ENCODE assay signal across 20 cellular contexts in the genomic region with DNA sequence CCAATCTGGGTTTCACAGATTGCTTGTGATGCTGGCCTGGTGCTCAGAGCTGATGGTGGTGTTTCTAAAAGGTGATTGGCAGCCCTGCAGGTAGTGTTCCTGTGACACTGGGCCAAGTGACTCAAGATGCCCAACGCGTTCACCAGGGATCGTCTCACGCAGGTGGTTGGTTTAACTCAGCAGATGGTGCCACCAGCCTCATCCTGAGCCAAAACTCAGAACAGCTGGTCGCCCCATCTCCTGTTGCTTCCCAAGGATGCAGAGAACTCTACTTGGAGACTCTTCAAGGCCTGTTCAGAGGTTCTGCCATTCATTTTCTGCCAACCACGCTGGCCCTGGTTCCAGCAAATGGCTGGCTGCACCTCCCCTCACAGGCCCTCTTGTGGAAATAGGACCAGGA.
"Had no signal": no experiment of that assay in that cellular context is flagged by ENCODE, and none has a peak within 500 bp of the region (broad histone marks: within the 10 kb centered on the region; RNA-seq: fewer than 3 reads in every experiment).

No MANE protein-coding gene starts in this region.

- H3K9me3 ChIP-seq: spleen, tibial artery, upper lobe of left lung, uterus had no signal

- H3K79me2 ChIP-seq: hepatocyte had no signal

- FAIRE-seq: kidney had no signal

- H3K27ac Mint-ChIP-seq: naive thymus-derived CD4-positive, alpha-beta T cell; nephron progenitor cell; stimulated activated memory B cell treated with anti-CD40 and anti-IgM and Interleukin-4, amounts not matched to agents 10 μg/mL and 1 μg/mL and 100 μg/mL, for 72 hours; stimulated activated naive CD8-positive, alpha-beta T cell treated with anti-CD3 and anti-CD28 coated beads, Interleukin-15, Interleukin-2, amounts not matched to agents 100 ng/mL and 50 ng/mL, for 24 hours had no signal

- H3K4me1 ChIP-seq: parathyroid adenoma, tibial artery, upper lobe of left lung, uterus had no signal

- H3K4me3 ChIP-seq: dorsolateral prefrontal cortex, hepatocyte, spleen, tibial artery, upper lobe of left lung, uterus had no signal

- DNase-seq: effector CD8-positive, alpha-beta T cell; foreskin melanocyte; head of caudate nucleus; kidney; left cardiac atrium; mesendoderm; naive thymus-derived CD4-positive, alpha-beta T cell; nephron progenitor cell; spleen; stimulated activated CD4-positive, alpha-beta T cell treated with anti-CD3 and anti-CD28 coated beads, Interleukin-15, amount 100 ng/mL, for 24 hours; stimulated activated CD4-positive, alpha-beta T cell treated with anti-CD3 and anti-CD28 coated beads, Interleukin-1b, Interleukin-23, amount 100 ng/mL, for 48 hours; stimulated activated CD4-positive, alpha-beta T cell treated with anti-CD3 and anti-CD28 coated beads, Interleukin-4, amount 100 ng/mL, for 24 hours; tibial artery; upper lobe of left lung; uterus had no signal

- H3K27me3 ChIP-seq: dorsolateral prefrontal cortex, hepatocyte, spleen, tibial artery, upper lobe of left lung, uterus had no signal

- H3K9me3 Mint-ChIP-seq: stimulated activated naive CD8-positive, alpha-beta T cell treated with anti-CD3 and anti-CD28 coated beads, Interleukin-15, Interleukin-2, amounts not matched to agents 100 ng/mL and 50 ng/mL, for 24 hours had no signal

- H3K27me3 Mint-ChIP-seq: stimulated activated memory B cell treated with anti-CD40 and anti-IgM and Interleukin-4, amounts not matched to agents 10 μg/mL and 1 μg/mL and 100 μg/mL, for 72 hours; stimulated activated naive CD8-positive, alpha-beta T cell treated with anti-CD3 and anti-CD28 coated beads, Interleukin-15, Interleukin-2, amounts not matched to agents 100 ng/mL and 50 ng/mL, for 24 hours had no signal

- H3K9ac ChIP-seq: parathyroid adenoma had no signal

- H3K4me2 ChIP-seq: hepatocyte had no signal

- H3K27ac ChIP-seq: hepatocyte, parathyroid adenoma, spleen, tibial artery, upper lobe of left lung, uterus had no signal

- H3K36me3 ChIP-seq: spleen, tibial artery, upper lobe of left lung, uterus had no signal

- H3K4me3 Mint-ChIP-seq: naive thymus-derived CD4-positive, alpha-beta T cell; nephron progenitor cell; stimulated activated memory B cell treated with anti-CD40 and anti-IgM and Interleukin-4, amounts not matched to agents 10 μg/mL and 1 μg/mL and 100 μg/mL, for 72 hours; stimulated activated naive CD8-positive, alpha-beta T cell treated with anti-CD3 and anti-CD28 coated beads, Interleukin-15, Interleukin-2, amounts not matched to agents 100 ng/mL and 50 ng/mL, for 24 hours had no signal

- H3K36me3 Mint-ChIP-seq: naive thymus-derived CD4-positive, alpha-beta T cell; stimulated activated memory B cell treated with anti-CD40 and anti-IgM and Interleukin-4, amounts not matched to agents 10 μg/mL and 1 μg/mL and 100 μg/mL, for 72 hours had no signal

- H3K4me1 Mint-ChIP-seq: naive thymus-derived CD4-positive, alpha-beta T cell; nephron progenitor cell; stimulated activated memory B cell treated with anti-CD40 and anti-IgM and Interleukin-4, amounts not matched to agents 10 μg/mL and 1 μg/mL and 100 μg/mL, for 72 hours had no signal

- H2AFZ ChIP-seq: hepatocyte, parathyroid adenoma had no signal
